Comparison of ENCODE assay signal across 21 cellular contexts in the genomic region with DNA sequence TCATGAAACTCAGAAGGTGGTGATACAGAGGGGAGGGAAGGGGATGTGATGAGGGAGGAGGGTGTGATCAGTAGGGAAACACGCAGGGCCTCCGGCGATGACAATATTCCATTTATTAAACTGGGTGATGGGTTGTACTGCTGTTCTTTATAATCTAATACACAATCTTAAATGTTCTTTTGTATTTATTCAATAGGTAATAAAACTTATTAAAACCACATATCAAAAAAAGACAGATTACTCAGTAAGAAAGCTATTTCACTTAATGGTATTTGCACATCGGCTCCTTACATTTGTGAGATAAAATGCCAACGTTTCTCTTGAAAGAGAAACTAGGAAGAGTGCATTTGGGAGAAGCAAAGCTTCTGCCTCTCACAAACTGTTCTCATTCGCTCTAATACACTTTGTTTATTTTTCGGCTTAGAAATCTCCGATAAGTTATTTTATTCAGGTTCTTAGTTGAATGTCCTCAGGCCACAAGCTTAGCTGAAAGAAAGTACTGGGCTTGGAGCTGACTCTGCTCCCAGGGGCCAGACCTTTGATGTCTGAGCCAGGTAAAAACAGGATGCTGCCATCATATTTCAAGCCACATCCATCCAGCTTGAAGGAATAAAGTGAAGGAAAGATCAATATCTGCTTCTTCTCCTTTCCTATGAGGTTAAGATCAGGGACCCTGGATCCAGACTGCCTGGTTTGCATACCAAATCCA. TPM values are rescaled to one million over a fixed set of nuclear protein-coding genes. Genes with fewer than 3 reads are reported as not detected.
DNase-seq lines count a peak whose midpoint lies in the region; ATAC-seq and TF ChIP-seq lines count a peak whose summit lies in the region.
"Had no signal": no experiment of that assay in that cellular context is flagged by ENCODE, and none has a peak within 500 bp of the region (broad histone marks: within the 10 kb centered on the region; RNA-seq: fewer than 3 reads in every experiment).

No MANE protein-coding gene starts in this region.

- no peaks in the 10 kb centered on the region for H3K27me3 ChIP-seq in endocrine pancreas (ENCODE audit: control insufficient read depth, insufficient read depth, low read length)
- H3K27me3 ChIP-seq: SJSA1 had no signal

- H3K36me3 Mint-ChIP-seq in mesothelial cell of epicardium, result peaks cover 4% of the 10 kb centered on the region
- H3K36me3 Mint-ChIP-seq: IgD-negative memory B cell had no signal

- peak overlapping the region; percentile 45 for H3K27ac Mint-ChIP-seq in mesothelial cell of epicardium
- H3K27ac Mint-ChIP-seq: HFFc6, IgD-negative memory B cell had no signal

- no peak for TF ChIP-seq CTCF in 22Rv1 (IDR thresholded peaks at IDR 0.05)
- no peak for TF ChIP-seq CTCF in VCaP (conservative IDR thresholded peaks at IDR 0.05)
- no peak for TF ChIP-seq CTCF in mesothelial cell of epicardium (IDR thresholded peaks at IDR 0.05; ENCODE audit: unreplicated experiment)
- no peak for TF ChIP-seq CTCF in GM10266 (IDR thresholded peaks at IDR 0.05; ENCODE audit: control insufficient read depth, insufficient read depth, low read depth, missing control alignments)

- peaks cover 12% of the 10 kb centered on the region for H3K4me1 Mint-ChIP-seq in mesothelial cell of epicardium
- H3K4me1 Mint-ChIP-seq: IgD-negative memory B cell had no signal

- no peak overlapping the region for H3K4me3 Mint-ChIP-seq in mesothelial cell of epicardium
- H3K4me3 Mint-ChIP-seq: HFFc6, IgD-negative memory B cell had no signal

- no peaks in the 10 kb centered on the region for H3K36me3 ChIP-seq in endocrine pancreas (ENCODE audit: control insufficient read depth, insufficient read depth, low read length)
- H3K36me3 ChIP-seq: BLaER1 treated with 17β-estradiol and CSF1 and Interleukin-3, amounts not matched to agents 10 nM and 100 nM; SJSA1 had no signal

- ATAC-seq in HG03025 (IDR thresholded peaks at IDR 0.05; ENCODE audit: low FRiP score, unreplicated experiment) (no peak), HG02763 (IDR thresholded peaks at IDR 0.05; ENCODE audit: unreplicated experiment) (no peak)

- H3K9ac ChIP-seq in endocrine pancreas (ENCODE audit: control insufficient read depth, insufficient read depth, low read length), result no peak overlapping the region
- H3K9ac ChIP-seq: BLaER1 treated with 17β-estradiol and CSF1 and Interleukin-3, amounts not matched to agents 10 nM and 100 nM had no signal

- DNase-seq in mesothelial cell of epicardium (ENCODE audit: low spot score in 2 of 2, unreplicated experiment in 2 of 2) (no peak), 8988T (no peak), GM10266 (ENCODE audit: extremely low spot score) (no peak)
- DNase-seq: DMS 273 treated with DMSO at 0.1 percent for 48 hours, GF-D8, HFFc6, Kasumi-1, MV-4-11, NCI-H1417, NCI-H187 treated with DMSO at 0.1 percent for 48 hours, NCI-H345, NCI-H526 treated with DMSO at 0.1 percent for 48 hours, OCI-M1 had no signal

- H3K9me3 Mint-ChIP-seq in mesothelial cell of epicardium, result peaks cover 17% of the 10 kb centered on the region
- H3K9me3 Mint-ChIP-seq: HFFc6 had no signal

- no peaks in the 10 kb centered on the region for H3K9me3 ChIP-seq in endocrine pancreas (ENCODE audit: control insufficient read depth, low read length)
- H3K9me3 ChIP-seq: SJSA1 had no signal

- H3K27me3 Mint-ChIP-seq in mesothelial cell of epicardium (ENCODE audit: low read depth), result no peaks in the 10 kb centered on the region

- peak overlapping the region; percentile 88 for H3K27ac ChIP-seq in 22Rv1
- H3K27ac ChIP-seq in VCaP, result peak overlapping the region; percentile 90
- H3K27ac ChIP-seq: BLaER1 treated with 17β-estradiol and CSF1 and Interleukin-3, amounts not matched to agents 10 nM and 100 nM; SJSA1 had no signal

- H3K4me1 ChIP-seq in endocrine pancreas (ENCODE audit: control insufficient read depth, insufficient read depth, low read length), result peaks cover 8% of the 10 kb centered on the region
- H3K4me1 ChIP-seq: SJSA1 had no signal

- peak overlapping the region; percentile 45 for H3K4me3 ChIP-seq in endocrine pancreas (ENCODE audit: control insufficient read depth, insufficient read depth, low read length)
- H3K4me3 ChIP-seq: BLaER1 treated with 17β-estradiol and CSF1 and Interleukin-3, amounts not matched to agents 10 nM and 100 nM; SJSA1 had no signal

RNA-seq across cellular contexts. Expression of gene STON2, which starts 17.5 kb away (rescaled TPM):
- 60.4 to 63.5 TPM (median 63.0 TPM) in 3 replicates for total RNA-seq in mesothelial cell of epicardium
- total RNA-seq: HFFc6 had no signal
